16 cellular contexts compared by ENCODE assay signal in the genomic region with DNA sequence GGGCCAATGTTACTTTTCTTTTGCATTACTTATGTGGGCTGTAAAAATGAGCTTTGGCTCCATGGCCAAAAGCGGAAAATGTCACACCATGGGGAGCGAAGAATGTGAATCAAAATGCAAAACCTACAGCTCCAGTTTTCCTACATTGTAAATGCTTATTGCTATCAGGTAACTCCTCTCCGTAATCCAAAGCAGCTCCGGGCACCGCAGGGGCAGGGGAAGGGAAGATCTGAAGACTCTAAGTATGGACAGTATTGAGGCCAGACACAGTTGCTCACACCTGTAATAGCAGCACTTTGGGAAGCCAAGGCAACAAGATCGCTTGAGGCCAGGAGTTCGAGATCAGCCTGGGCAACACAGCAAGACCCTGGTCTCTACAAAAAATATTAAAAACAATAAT. TPM values are rescaled to one million over a fixed set of nuclear protein-coding genes. Genes with fewer than 3 reads are reported as not detected.
DNase-seq lines count a peak whose midpoint lies in the region; ATAC-seq and TF ChIP-seq lines count a peak whose summit lies in the region.
"Had no signal": no experiment of that assay in that cellular context is flagged by ENCODE, and none has a peak within 500 bp of the region (broad histone marks: within the 10 kb centered on the region; RNA-seq: fewer than 3 reads in every experiment).

No MANE protein-coding gene starts in this region.

- peaks cover 0 to 2% (median 0%) of the 10 kb centered on the region in 7 donors for H3K9me3 Mint-ChIP-seq in CD4-positive, CD25-positive, alpha-beta regulatory T cell
- H3K9me3 Mint-ChIP-seq in Caco-2 (ENCODE audit: unreplicated experiment) (no peaks in the 10 kb centered on the region), memory B cell (no peaks in the 10 kb centered on the region)
- no peaks in the 10 kb centered on the region for H3K9me3 Mint-ChIP-seq in activated T-cell treated with anti-CD3 and anti-CD28 coated beads, Interleukin-2, amount 50 U/mL, for 4 hours

- no peaks in the 10 kb centered on the region for H3K36me3 Mint-ChIP-seq in CD4-positive, CD25-positive, alpha-beta regulatory T cell
- H3K36me3 Mint-ChIP-seq in Caco-2 (ENCODE audit: insufficient read depth, unreplicated experiment) (no peaks in the 10 kb centered on the region), memory B cell (no peaks in the 10 kb centered on the region)
- no peaks in the 10 kb centered on the region for H3K36me3 Mint-ChIP-seq in activated T-cell treated with anti-CD3 and anti-CD28 coated beads, Interleukin-2, amount 50 U/mL, for 4 hours (ENCODE audit: insufficient read depth)

- DNase-seq in CD4-positive, CD25-positive, alpha-beta regulatory T cell = no peak
- DNase-seq in Caco-2 (no peak), memory B cell (ENCODE audit: low spot score in 2 of 2) (no peak), NCI-H82 (lab: John Stamatoyannopoulos, UW) (no peak), SW 1271 (lab: John Stamatoyannopoulos, UW) (no peak)
- DNase-seq in activated T-cell treated with anti-CD3 and anti-CD28 coated beads, Interleukin-2, amount 50 U/mL, for 4 hours = no peak
- DNase-seq: NCI-H1694 treated with DMSO at 0.1 percent for 48 hours, NCI-H510A had no signal

- CTCF ChIA-PET in Caco-2 (lab: Charles Lee) = interaction anchor here (0.6 kb wide), 1 partner anchor 55 kb away, joined by 5 read pairs; no protein-coding TSS in a partner anchor

- H3K9me3 ChIP-seq in CD4-positive, CD25-positive, alpha-beta regulatory T cell (ENCODE audit: control insufficient read depth in 2 of 2, low read length in 2 of 2) = no peaks in the 10 kb centered on the region
- H3K9me3 ChIP-seq in Caco-2 = no peaks in the 10 kb centered on the region
- H3K9me3 ChIP-seq: ascending aorta, gastroesophageal sphincter, SJSA1, thoracic aorta had no signal

- peak overlapping the region; percentile 28 to 70 (median 66) for H3K4me3 Mint-ChIP-seq in CD4-positive, CD25-positive, alpha-beta regulatory T cell
- H3K4me3 Mint-ChIP-seq in Caco-2 (ENCODE audit: unreplicated experiment) (no peak overlapping the region), memory B cell (no peak overlapping the region)
- peak overlapping the region; percentile 63 for H3K4me3 Mint-ChIP-seq in activated T-cell treated with anti-CD3 and anti-CD28 coated beads, Interleukin-2, amount 50 U/mL, for 4 hours

- H3K27me3 Mint-ChIP-seq in CD4-positive, CD25-positive, alpha-beta regulatory T cell = no peaks in the 10 kb centered on the region
- no peaks in the 10 kb centered on the region for H3K27me3 Mint-ChIP-seq in Caco-2 (ENCODE audit: insufficient read depth, unreplicated experiment)
- H3K27me3 Mint-ChIP-seq in activated T-cell treated with anti-CD3 and anti-CD28 coated beads, Interleukin-2, amount 50 U/mL, for 4 hours (ENCODE audit: low read depth) = no peaks in the 10 kb centered on the region
- H3K27me3 Mint-ChIP-seq in memory B cell = no peaks in the 10 kb centered on the region

- no peaks in the 10 kb centered on the region for H3K36me3 ChIP-seq in CD4-positive, CD25-positive, alpha-beta regulatory T cell (ENCODE audit: control insufficient read depth, insufficient read depth, low read length)
- H3K36me3 ChIP-seq in Caco-2 (ENCODE audit: control insufficient read depth, insufficient read depth, low read length) = no peaks in the 10 kb centered on the region
- H3K36me3 ChIP-seq: ascending aorta, gastroesophageal sphincter, SJSA1, thoracic aorta had no signal

- TF ChIP-seq CTCF in Caco-2 (IDR thresholded peaks at IDR 0.05; ENCODE audit: insufficient read depth in 1 of 2, low read depth in 1 of 2, low read length in 1 of 2, severe bottlenecking in 1 of 2, unreplicated experiment in 1 of 2) = no peak

- H3K27ac ChIP-seq in CD4-positive, CD25-positive, alpha-beta regulatory T cell (ENCODE audit: insufficient read depth, low read length, poor library complexity, severe bottlenecking) = peak overlapping the region; percentile 56
- H3K27ac ChIP-seq: C4-2B, coronary artery, gastroesophageal sphincter, SJSA1, thoracic aorta had no signal

- no peaks in the 10 kb centered on the region for H3K27me3 ChIP-seq in CD4-positive, CD25-positive, alpha-beta regulatory T cell (ENCODE audit: control insufficient read depth, insufficient read depth, low read length)
- no peaks in the 10 kb centered on the region for H3K27me3 ChIP-seq in Caco-2 (replicated peaks; ENCODE audit: control insufficient read depth, insufficient read depth, low read length)
- H3K27me3 ChIP-seq: ascending aorta, gastroesophageal sphincter, SJSA1 had no signal

- BruUV-seq in Caco-2 (replicated peaks; lab: Mats Ljungman, UMichigan) = no TSS peak

- peak overlapping the region; percentile 70 to 97 (median 89) for H3K27ac Mint-ChIP-seq in CD4-positive, CD25-positive, alpha-beta regulatory T cell
- peak overlapping the region; percentile 71 for H3K27ac Mint-ChIP-seq in Caco-2 (ENCODE audit: unreplicated experiment)
- peak overlapping the region; percentile 77 for H3K27ac Mint-ChIP-seq in memory B cell

- H3K4me1 ChIP-seq in CD4-positive, CD25-positive, alpha-beta regulatory T cell (ENCODE audit: control insufficient read depth, insufficient read depth, low read length, poor library complexity, severe bottlenecking) = peaks cover 51% of the 10 kb centered on the region
- H3K4me1 ChIP-seq in Caco-2 = peaks cover 38% of the 10 kb centered on the region

- H3K4me3 ChIP-seq in CD4-positive, CD25-positive, alpha-beta regulatory T cell (ENCODE audit: low read depth, low read length) = peak overlapping the region; percentile 63
- H3K4me3 ChIP-seq in Caco-2 (ENCODE audit: low read depth, low read length) = no peak overlapping the region
- H3K4me3 ChIP-seq: ascending aorta, coronary artery, gastroesophageal sphincter, lung, SJSA1, thoracic aorta had no signal

- ATAC-seq in CD4-positive, CD25-positive, alpha-beta regulatory T cell (ENCODE audit: low read depth in 2 of 2) = no peak
- ATAC-seq in activated T-cell treated with anti-CD3 and anti-CD28 coated beads, Interleukin-2, amount 50 U/mL, for 4 hours = no peak
- no peak for ATAC-seq in memory B cell (ENCODE audit: low read depth)
- ATAC-seq in HG02852 (IDR thresholded peaks at IDR 0.05; ENCODE audit: unreplicated experiment) = no peak
- ATAC-seq: gastroesophageal sphincter had no signal

- POLR2A ChIA-PET in Caco-2 (lab: Charles Lee) = no interaction called here

- intact Hi-C loops in Caco-2 (cut with micrococcal nuclease; ENCODE audit: unreplicated experiment) = loop anchor here (5.0 kb wide), 2 partner anchors 338 to 407 kb away; partner anchors contain the start of gene DAW1

- peaks cover 34 to 64% (median 48%) of the 10 kb centered on the region in 4 donors for H3K4me1 Mint-ChIP-seq in CD4-positive, CD25-positive, alpha-beta regulatory T cell
- H3K4me1 Mint-ChIP-seq in Caco-2 (ENCODE audit: low read depth, unreplicated experiment) (peaks cover 24% of the 10 kb centered on the region), memory B cell (peaks cover 30% of the 10 kb centered on the region)
- peaks cover 73% of the 10 kb centered on the region for H3K4me1 Mint-ChIP-seq in activated T-cell treated with anti-CD3 and anti-CD28 coated beads, Interleukin-2, amount 50 U/mL, for 4 hours (ENCODE audit: low read depth)

RNA-seq across cellular contexts. Expression of gene AGFG1, which starts 7.1 kb away (rescaled TPM):
- total RNA-seq in CD4-positive, CD25-positive, alpha-beta regulatory T cell = 64.0 TPM
- polyA plus RNA-seq in CD4-positive, CD25-positive, alpha-beta regulatory T cell = 10 to 100 TPM; 14.9 to 28.7 (median 20.2) TPM
- 73.1 and 73.2 TPM in 2 replicates for total RNA-seq in Caco-2 (2022)
- total RNA-seq in activated T-cell treated with anti-CD3 and anti-CD28 coated beads, Interleukin-2, amount 50 U/mL, for 4 hours = 100 to 1,000 TPM; 200 to 228 (median 213) TPM

Comparison
In these comparisons a context has a peak if more than half of its experiments do, and no peak if none do; other contexts are left out.
1. H3K4me3 Mint-ChIP-seq: peak in CD4-positive, CD25-positive, alpha-beta regulatory T cell (4 of 4) and activated T-cell treated with anti-CD3 and anti-CD28 coated beads, Interleukin-2, amount 50 U/mL, for 4 hours (single experiment); none in Caco-2 (single experiment) and memory B cell (single experiment).
2. Peak in every context shown above with its lines, with median percentiles within 50 percentile points of each other: H3K27ac Mint-ChIP-seq.